In the genomic region with DNA sequence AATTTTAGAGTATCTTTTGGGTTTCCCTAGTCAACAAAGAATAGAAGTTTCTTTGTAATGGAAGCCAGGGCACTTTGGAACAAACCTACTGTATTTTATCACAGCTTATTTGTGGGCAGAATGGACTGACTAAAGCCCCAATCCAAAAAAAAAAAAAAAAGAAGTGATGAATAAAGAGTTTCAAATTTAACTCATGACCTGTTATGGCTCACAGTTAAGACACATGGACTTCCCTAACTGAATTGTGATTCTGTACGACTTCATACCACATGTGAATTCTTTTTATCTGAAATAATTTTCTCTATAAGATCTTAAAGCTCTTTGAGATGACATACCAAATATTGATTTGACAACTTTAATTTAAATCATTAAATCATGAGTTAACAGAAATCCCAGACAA, we compare ENCODE assay signal across 14 cellular contexts.
DNase-seq lines count a peak whose midpoint lies in the region; ATAC-seq and TF ChIP-seq lines count a peak whose summit lies in the region.
"Had no signal": no experiment of that assay in that cellular context is flagged by ENCODE, and none has a peak within 500 bp of the region (broad histone marks: within the 10 kb centered on the region; RNA-seq: fewer than 3 reads in every experiment).

No MANE protein-coding gene starts in this region.

- DNase-seq in heart right ventricle (no peak), left ventricle myocardium superior (no peak), ascending aorta (ENCODE audit: low spot score in 2 of 2) (no peak), neural progenitor cell (ENCODE audit: low spot score) (no peak), tibial artery (no peak), ACHN (no peak), NOMO-1 treated with DMSO at 0.1 percent for 48 hours (lab: John Stamatoyannopoulos, UW; ENCODE audit: unreplicated experiment) (no peak)
- DNase-seq: BE2C; CD4-positive, alpha-beta memory T cell; DMS79 had no signal

- no peak overlapping the region for H3K4me3 ChIP-seq in heart right ventricle
- H3K4me3 ChIP-seq in ascending aorta = no peak overlapping the region
- H3K4me3 ChIP-seq in neural progenitor cell = no peak overlapping the region
- H3K4me3 ChIP-seq in tibial artery = no peak overlapping the region
- H3K4me3 ChIP-seq: GM12878 had no signal

- WGBS in heart right ventricle, 2 donors = 40 to 55% methylated on average over 1 of the region's 1 CpG

- TF ChIP-seq CTCF in heart right ventricle (IDR thresholded peaks at IDR 0.05) (no peak), ascending aorta (IDR thresholded peaks at IDR 0.05) (no peak), neural progenitor cell (IDR thresholded peaks at IDR 0.05) (no peak), tibial artery (IDR thresholded peaks at IDR 0.05) (no peak)

- ATAC-seq in heart right ventricle = no peak
- ATAC-seq in left ventricle myocardium superior = no peak
- ATAC-seq: GM12878, HCT116 had no signal

- intact Hi-C loops in heart right ventricle (cut with DNase I) = loop anchor here in 1 of 10 donors (5.0 kb wide), 1 partner anchor 76 kb away; the partner anchor contains the start of gene FILIP1
- intact Hi-C loops in left ventricle myocardium superior (cut with micrococcal nuclease) = no loop called here
- intact Hi-C loops in ascending aorta (cut with DNase I) = loop anchor here (5.0 to 10.0 kb wide), 2 partner anchors 44 to 188 kb away; partner anchors contain the start of gene SENP6
- intact Hi-C loops in tibial artery (cut with DNase I; ENCODE audit: low total_unique reads) = no loop called here

- H3K27ac ChIP-seq in heart right ventricle = peak overlapping the region in 6 of 10 donors; percentile 2 to 68 (median 36)
- peak overlapping the region; percentile 10 to 74 for H3K27ac ChIP-seq in ascending aorta
- H3K27ac ChIP-seq in neural progenitor cell = no peak overlapping the region
- H3K27ac ChIP-seq in tibial artery = peak overlapping the region; percentile 42 to 57
- H3K27ac ChIP-seq: C4-2B, HL-60 had no signal

- H3K9me3 ChIP-seq in heart right ventricle = no peaks in the 10 kb centered on the region
- H3K9me3 ChIP-seq in ascending aorta = no peaks in the 10 kb centered on the region
- no peaks in the 10 kb centered on the region for H3K9me3 ChIP-seq in neural progenitor cell (ENCODE audit: low read depth)
- H3K9me3 ChIP-seq in tibial artery = no peaks in the 10 kb centered on the region
- H3K9me3 ChIP-seq: BE2C had no signal

- peaks cover 3% of the 10 kb centered on the region for H3K9me3 Mint-ChIP-seq in neural progenitor cell

- H3K36me3 ChIP-seq in heart right ventricle = peaks cover 0 to 6% (median 0%) of the 10 kb centered on the region in 9 donors
- H3K36me3 ChIP-seq in ascending aorta = no peaks in the 10 kb centered on the region
- no peaks in the 10 kb centered on the region for H3K36me3 ChIP-seq in neural progenitor cell
- no peaks in the 10 kb centered on the region for H3K36me3 ChIP-seq in tibial artery
- H3K36me3 ChIP-seq: BE2C had no signal

- peaks cover 7% of the 10 kb centered on the region for H3K4me1 Mint-ChIP-seq in neural progenitor cell
- H3K4me1 Mint-ChIP-seq: CD4-positive, alpha-beta memory T cell had no signal

- no peaks in the 10 kb centered on the region for H4K20me1 ChIP-seq in neural progenitor cell (ENCODE audit: low read depth)

- peaks cover 9 to 93% (median 82%) of the 10 kb centered on the region in 9 donors for H3K4me1 ChIP-seq in heart right ventricle
- peaks cover 28 to 51% of the 10 kb centered on the region in 2 donors for H3K4me1 ChIP-seq in ascending aorta
- no peaks in the 10 kb centered on the region for H3K4me1 ChIP-seq in neural progenitor cell
- H3K4me1 ChIP-seq in tibial artery = peaks cover 0 to 92% (median 31%) of the 10 kb centered on the region in 4 donors
- H3K4me1 ChIP-seq: BE2C had no signal

- H3K4me3 Mint-ChIP-seq in neural progenitor cell = no peak overlapping the region
- H3K4me3 Mint-ChIP-seq: CD4-positive, alpha-beta memory T cell had no signal

- in situ Hi-C loops in ACHN (cut with HindIII; ENCODE audit: low pct_ligation_motif_present, low pct_unique_long_range_greater_than_20kb, low sequenced_read_pairs) = no loop called here

- H3K27me3 ChIP-seq in heart right ventricle = no peaks in the 10 kb centered on the region
- H3K27me3 ChIP-seq in ascending aorta = no peaks in the 10 kb centered on the region
- no peaks in the 10 kb centered on the region for H3K27me3 ChIP-seq in neural progenitor cell
- H3K27me3 ChIP-seq in tibial artery = no peaks in the 10 kb centered on the region
- H3K27me3 ChIP-seq: BE2C had no signal

- H3K27ac Mint-ChIP-seq in neural progenitor cell = no peak overlapping the region
- H3K27ac Mint-ChIP-seq: CD4-positive, alpha-beta memory T cell had no signal

- H3K36me3 Mint-ChIP-seq in neural progenitor cell = no peaks in the 10 kb centered on the region
- H3K36me3 Mint-ChIP-seq: CD4-positive, alpha-beta memory T cell had no signal

- no peaks in the 10 kb centered on the region for H3F3A ChIP-seq in neural progenitor cell (ENCODE audit: low read depth)

- H3K9ac ChIP-seq in neural progenitor cell = no peak overlapping the region

- no peaks in the 10 kb centered on the region for H3K79me2 ChIP-seq in neural progenitor cell (ENCODE audit: low read depth)

- H2AFZ ChIP-seq in neural progenitor cell (replicated peaks) = peak overlapping the region; percentile 30

- no peak overlapping the region for H3K4me2 ChIP-seq in neural progenitor cell

- H3K27me3 Mint-ChIP-seq in neural progenitor cell (ENCODE audit: insufficient read depth, low read depth) = no peaks in the 10 kb centered on the region
